ENCODE assay signal across 19 cellular contexts in genomic region chr9:9914174-9914573, GRCh38.
DNase-seq lines count a peak whose midpoint lies in the region; ATAC-seq, FAIRE-seq and TF ChIP-seq lines count a peak whose summit lies in the region.
"Had no signal": no experiment of that assay in that cellular context is flagged by ENCODE, and none has a peak within 500 bp of the region (broad histone marks: within the 10 kb centered on the region; RNA-seq: fewer than 3 reads in every experiment).

No MANE protein-coding gene starts in this region.

- no peak overlapping the region for H3K4ac ChIP-seq in H9 (ENCODE audit: low read depth, low read length)

- peaks cover 4% of the 10 kb centered on the region for H3K27me3 ChIP-seq in A673 (replicated peaks; ENCODE audit: insufficient read depth, low read depth, low read length, poor library complexity)
- H3K27me3 ChIP-seq in H9 (ENCODE audit: insufficient read depth, low read length): no peaks in the 10 kb centered on the region

- no peak overlapping the region for H3K4me3 ChIP-seq in A673 (ENCODE audit: low read depth, low read length, poor library complexity, severe bottlenecking)

- H4K91ac ChIP-seq in H9 (ENCODE audit: insufficient read length, low read depth, low read length): no peak overlapping the region

- H3K23ac ChIP-seq in H9 (ENCODE audit: insufficient read length, low read depth, low read length): no peak overlapping the region

- intact Hi-C loops in A673 (cut with micrococcal nuclease; ENCODE audit: unreplicated experiment): loop anchor here (10.0 kb wide), 1 partner anchor 309 kb away; no protein-coding TSS in a partner anchor

- CTCF ChIA-PET in A673 (lab: Charles Lee) (no interaction called here), WTC11 (lab: Charles Lee) (interaction anchor here (0.5 to 3.8 kb wide), 12 partner anchors 10 to 123 kb away, joined by 3 to 28 read pairs (median 4); no protein-coding TSS in a partner anchor)

- no peak overlapping the region for H3K9ac ChIP-seq in H9 (ENCODE audit: extremely low read depth, insufficient read length, low read length)

- H3K4me1 ChIP-seq in A673 (ENCODE audit: insufficient read depth, low read length, poor library complexity, severe bottlenecking) (no peaks in the 10 kb centered on the region), H9 (ENCODE audit: insufficient read depth, low read length) (no peaks in the 10 kb centered on the region)
- H3K4me1 ChIP-seq: Caco-2 had no signal

- no peak for FAIRE-seq in RCC 7860 (lab: Jason Lieb, UNC)
- FAIRE-seq: A204.1, H54 had no signal

- H2AK5ac ChIP-seq in H9 (ENCODE audit: insufficient read length, low read length): no peak overlapping the region

- no peak overlapping the region for H4K5ac ChIP-seq in H9 (ENCODE audit: insufficient read length, low read depth, low read length)

- H3K4me1 Mint-ChIP-seq in H9 (peaks cover 2% of the 10 kb centered on the region in 2 experiments), WTC11 (peaks cover 12% of the 10 kb centered on the region)

- H4K8ac ChIP-seq in H9 (replicated peaks; ENCODE audit: insufficient read length, low read depth, low read length): no peak overlapping the region

- no peak overlapping the region for H3K18ac ChIP-seq in H9 (ENCODE audit: insufficient read length, low read depth, low read length)

- no peak overlapping the region for H3K56ac ChIP-seq in H9 (ENCODE audit: insufficient read length, low read depth, low read length)

- H3K4me3 Mint-ChIP-seq in H9: no peak overlapping the region
- H3K4me3 Mint-ChIP-seq in WTC11: no peak overlapping the region

- H3K9me3 Mint-ChIP-seq in H9: peaks cover 10 to 11% of the 10 kb centered on the region in 2 experiments
- peaks cover 23% of the 10 kb centered on the region for H3K9me3 Mint-ChIP-seq in WTC11

- H3T11ph ChIP-seq in H9 (ENCODE audit: low read length): no peak overlapping the region

- peaks cover 3% of the 10 kb centered on the region for H3K9me3 ChIP-seq in A673 (ENCODE audit: low read depth, low read length, poor library complexity, severe bottlenecking)
- no peaks in the 10 kb centered on the region for H3K9me3 ChIP-seq in H9 (ENCODE audit: control insufficient read depth, low read depth, low read length)
- H3K9me3 ChIP-seq: Caco-2 had no signal

- H3K36me3 ChIP-seq in A673 (ENCODE audit: insufficient read depth, low read length, poor library complexity, severe bottlenecking): no peaks in the 10 kb centered on the region

- peak; percentile 96 for ATAC-seq in WTC11
- no peak for ATAC-seq in GM21825 (IDR thresholded peaks at IDR 0.05; ENCODE audit: unreplicated experiment)
- ATAC-seq: Right ventricle myocardium inferior had no signal

- DNase-seq in A673 (ENCODE audit: low spot score): peak; percentile 2
- peak; percentile 71 for DNase-seq in H9
- peak; percentile 27 for DNase-seq in WTC11 (ENCODE audit: low spot score)
- peak; percentile 25 for DNase-seq in iPS-NIHi7 (ENCODE audit: extremely low spot score)
- DNase-seq in dedifferentiated amniotic fluid mesenchymal stem cell (ENCODE audit: extremely low spot score): no peak
- DNase-seq in SKM-1 treated with dmso at 0.1 percent for 144 hours (lab: John Stamatoyannopoulos, UW; ENCODE audit: unreplicated experiment): no peak
- no peak for DNase-seq in RCC 7860 (ENCODE audit: low spot score)
- DNase-seq: AML-193, Caco-2, DMS53, GDM1, Kasumi-1, MV-4-11, NCI-H1436, NCI-H2227 treated with DMSO at 0.1 percent for 48 hours had no signal

- H3K14ac ChIP-seq in H9 (ENCODE audit: insufficient read depth, low read length): no peak overlapping the region

- H3K4me2 ChIP-seq in H9 (ENCODE audit: insufficient read depth, insufficient read length, low read length): no peak overlapping the region

- TF ChIP-seq CTCF in A673 (conservative IDR thresholded peaks at IDR 0.05; ENCODE audit: low read depth, low read length) (no peak), H9 (conservative IDR thresholded peaks at IDR 0.05) (peak; percentile 56), WTC11 (IDR thresholded peaks at IDR 0.05) (no peak)

- WGBS in H9 (ENCODE audit: extremely low coverage, insufficient read length, low lambda C conversion rate): no CpG with 5 or more reads among the region's 3 CpGs

- H3K27ac Mint-ChIP-seq in H9 (peak overlapping the region in 2 of 3 experiments; percentile 34 to 40; a peak in 1 of 7 replicates), WTC11 (no peak overlapping the region)

- no peak overlapping the region for H2BK12ac ChIP-seq in H9 (ENCODE audit: insufficient read length, low read depth, low read length)

- BruUV-seq in A673 (replicated peaks; lab: Mats Ljungman, UMichigan): no TSS peak

- no peaks in the 10 kb centered on the region for H3K79me1 ChIP-seq in H9 (ENCODE audit: insufficient read depth, low read depth, low read length, poor library complexity, severe bottlenecking)

- H4K20me1 ChIP-seq in H9 (ENCODE audit: control insufficient read depth, insufficient read depth, insufficient read length): no peaks in the 10 kb centered on the region

- H3K27me3 Mint-ChIP-seq in H9 (ENCODE audit: low read depth) (no peaks in the 10 kb centered on the region), WTC11 (ENCODE audit: low read depth) (no peaks in the 10 kb centered on the region)

- H2BK120ac ChIP-seq in H9 (ENCODE audit: low read depth, low read length, poor library complexity, severe bottlenecking): no peak overlapping the region

- H2AFZ ChIP-seq in H9 (ENCODE audit: low read length): no peak overlapping the region

- H2BK20ac ChIP-seq in H9 (ENCODE audit: low read depth, low read length, poor library complexity, severe bottlenecking): no peak overlapping the region

- no peaks in the 10 kb centered on the region for H3K23me2 ChIP-seq in H9 (ENCODE audit: insufficient read length, low read depth, low read length, poor library complexity, severe bottlenecking)

- H3K36me3 Mint-ChIP-seq in H9 (ENCODE audit: insufficient read depth in 1 of 3, low read depth in 3 of 3) (peaks cover 0 to 11% (median 2%) of the 10 kb centered on the region in 3 experiments; a peak in 2 of 7 replicates), WTC11 (peaks cover 8% of the 10 kb centered on the region; the same call in 1 of the 2 replicates)

- H2BK15ac ChIP-seq in H9 (ENCODE audit: low read depth, low read length): no peak overlapping the region

- H3K79me2 ChIP-seq in H9 (ENCODE audit: insufficient read depth, low read length): no peaks in the 10 kb centered on the region

- H2BK5ac ChIP-seq in H9 (ENCODE audit: insufficient read length, low read length): no peak overlapping the region

- POLR2A ChIA-PET in A673 (lab: Charles Lee; ENCODE audit: low non-redundant PET): no interaction called here
- POLR2A ChIA-PET in WTC11 (lab: Charles Lee): no interaction called here

- H3K27ac ChIP-seq in A673 (ENCODE audit: low read depth, low read length, poor library complexity, severe bottlenecking) (no peak overlapping the region), H9 (ENCODE audit: insufficient read length, low read depth, low read length) (no peak overlapping the region)

TF ChIP-seq in WTC11, 78 proteins besides CTCF, POLR2A, EP300 and RAD21 (continues in another document):
- TF ChIP-seq TEAD4 (CRISPR knock-in tag; IDR thresholded peaks at IDR 0.05): no peak
- TF ChIP-seq E2F4 (CRISPR knock-in tag; IDR thresholded peaks at IDR 0.05; ENCODE audit: borderline replicate concordance, low read depth): no peak
- TF ChIP-seq ZNF121 (CRISPR knock-in tag; IDR thresholded peaks at IDR 0.05): no peak
- no peak for TF ChIP-seq ZNF138 (CRISPR knock-in tag; conservative IDR thresholded peaks at IDR 0.05)
- no peak for TF ChIP-seq GRHL2 (CRISPR knock-in tag; IDR thresholded peaks at IDR 0.05; ENCODE audit: insufficient replicate concordance, severe bottlenecking)
- no peak for TF ChIP-seq ATF3 (CRISPR knock-in tag; conservative IDR thresholded peaks at IDR 0.05)
- no peak for TF ChIP-seq TEAD1 (CRISPR knock-in tag; IDR thresholded peaks at IDR 0.05)
- TF ChIP-seq SMAD4 (CRISPR knock-in tag; IDR thresholded peaks at IDR 0.05): no peak
- no peak for TF ChIP-seq PRRX2 (CRISPR knock-in tag; IDR thresholded peaks at IDR 0.05)
- TF ChIP-seq ELF4 (CRISPR knock-in tag; IDR thresholded peaks at IDR 0.05; ENCODE audit: low read depth): no peak
- no peak for TF ChIP-seq ETV6 (CRISPR knock-in tag; IDR thresholded peaks at IDR 0.05)
- TF ChIP-seq USF2 (CRISPR knock-in tag; IDR thresholded peaks at IDR 0.05): no peak
- no peak for TF ChIP-seq TCF7 (CRISPR knock-in tag; IDR thresholded peaks at IDR 0.05; ENCODE audit: low read depth)

Comparison
In these comparisons a context has a peak if more than half of its experiments do, and no peak if none do; other contexts are left out.
1. DNase-seq: peak in A673 (single experiment), H9 (single experiment), WTC11 (single experiment) and iPS-NIHi7 (single experiment); none in dedifferentiated amniotic fluid mesenchymal stem cell (single experiment), SKM-1 treated with dmso at 0.1 percent for 144 hours (single experiment) and RCC 7860 (single experiment).